Comparison of ENCODE assay signal across 8 cellular contexts in genomic region chr12:8914033-8914715, GRCh38. TPM values are rescaled to one million over a fixed set of nuclear protein-coding genes. Genes with fewer than 3 reads are reported as not detected.
DNase-seq lines count a peak whose midpoint lies in the region; ATAC-seq and TF ChIP-seq lines count a peak whose summit lies in the region.
"Not testable (repeated sequence)": the region's sequence is repeated elsewhere in the genome, so short reads cannot be mapped to it uniquely, and the experiment has no call there.

TSS of gene PHC1 (plus strand) at chr12:8914509. CDS start at chr12:8917678, 3,169 bp downstream.

- CTCF ChIA-PET in Panc1 (lab: Charles Lee), result interaction anchor here (0.5 kb wide), 1 partner anchor 182 kb away, joined by 4 read pairs; no protein-coding TSS in a partner anchor

- not testable (repeated sequence) for BruUV-seq in Panc1 (replicated peaks; lab: Mats Ljungman, UMichigan)

- TF ChIP-seq RAD21 in Ishikawa (IDR thresholded peaks at IDR 0.05; ENCODE audit: low read depth), result not testable (repeated sequence)

- H3K27me3 ChIP-seq in Panc1 (ENCODE audit: control insufficient read depth, insufficient read depth, low read length); mononuclear cell (ENCODE audit: insufficient read depth, low read length): not testable (repeated sequence)

- H3K4me1 ChIP-seq in Panc1 (ENCODE audit: control insufficient read depth, insufficient read depth, low read length), result not testable (repeated sequence)
- H3K4me1 ChIP-seq in mononuclear cell (ENCODE audit: insufficient read depth, low read length), result peaks cover 13% of the 10 kb centered on the region

- not testable (repeated sequence) for H3K9me3 ChIP-seq in Panc1 (ENCODE audit: control insufficient read depth, insufficient read depth, low read depth, low read length); mononuclear cell (ENCODE audit: low read depth, low read length)

- H3K4me3 ChIP-seq in Panc1 (ENCODE audit: low read depth in 2 of 2, low read length in 2 of 2), result peak within 1 kb of the TSS; percentile 56 to 87
- peak within 1 kb of the TSS; percentile 82 for H3K4me3 ChIP-seq in epithelial cell of proximal tubule (ENCODE audit: low read depth, low read length)
- H3K4me3 ChIP-seq in mononuclear cell (ENCODE audit: low read length), result peak within 1 kb of the TSS; percentile 52

- DNase-seq in Caki2 (ENCODE audit: low read depth), result peak; percentile 87
- not testable (repeated sequence) for DNase-seq in Panc1 (ENCODE audit: low read depth, low spot score); epithelial cell of proximal tubule (ENCODE audit: low read depth)
- DNase-seq in activated T-cell treated with anti-CD3 and anti-CD28 coated beads, Interleukin-2, amount 50 U/mL, for 48 hours, result peak; percentile 75 to 79
- peak; percentile 52 for DNase-seq in stimulated activated CD8-positive, alpha-beta memory T cell treated with anti-CD3 and anti-CD28 coated beads, Interleukin-15, amount 100 ng/mL, for 24 hours (ENCODE audit: low read depth)

- TF ChIP-seq EP300 in Ishikawa (IDR thresholded peaks at IDR 0.05; ENCODE audit: borderline replicate concordance), result not testable (repeated sequence)

- ATAC-seq in GM21529 (IDR thresholded peaks at IDR 0.05; ENCODE audit: unreplicated experiment) (peak; percentile 64), Panc1 (peak; percentile 87)

- intact Hi-C loops in Panc1 (cut with micrococcal nuclease; ENCODE audit: unreplicated experiment), result not testable (repeated sequence)

- H3K27ac ChIP-seq in Panc1 (ENCODE audit: low read length), result peak within 1 kb of the TSS; percentile 87

- not testable (repeated sequence) for H3K36me3 ChIP-seq in Panc1 (ENCODE audit: control insufficient read depth, insufficient read depth, low read length)

- in situ Hi-C loops in Caki2 (cut with HindIII; ENCODE audit: low pct_unique_long_range_greater_than_20kb, low sequenced_read_pairs); Panc1 (cut with HindIII; ENCODE audit: low pct_unique_long_range_greater_than_20kb, low sequenced_read_pairs): not testable (repeated sequence)

- TF ChIP-seq CTCF in Panc1 (IDR thresholded peaks at IDR 0.05) (peak; percentile 29; the same call in 1 of the 2 replicates), epithelial cell of proximal tubule (conservative IDR thresholded peaks at IDR 0.05; ENCODE audit: low read depth, low read length) (peak; percentile 58)

- POLR2A ChIA-PET in Panc1 (lab: Charles Lee), result interaction anchor here (0.6 kb wide), 1 partner anchor 35 kb away, joined by 3 read pairs; the partner anchor contains the start of gene M6PR

TF ChIP-seq in Ishikawa, 13 proteins besides CTCF, POLR2A, EP300 and RAD21:
- peak; percentile 29 for TF ChIP-seq CREB1 (IDR thresholded peaks at IDR 0.05; ENCODE audit: low read depth)
- TF ChIP-seq ZBTB7A (IDR thresholded peaks at IDR 0.05; ENCODE audit: low read depth), result peak; percentile 49; the same call in 1 of the 2 replicates
- peak; percentile 27; the same call in 1 of the 2 replicates for TF ChIP-seq MAX (IDR thresholded peaks at IDR 0.05)
- 0 out of 2 replicates have a peak, but pooled peaks have one; percentile 26 for TF ChIP-seq EGR1 (IDR thresholded peaks at IDR 0.05)
TF ChIP-seq in Ishikawa: peak in this region for 4; not testable (repeated sequence) for 9.

RNA-seq across cellular contexts. Expression of gene PHC1, which starts in this region (rescaled TPM):
- 5.9 and 8.0 TPM in 2 replicates for total RNA-seq in Caki2 (2014; rRNA removed; shearing (Covaris generic); ENCODE audit: low replicate concordance)
- total RNA-seq in Panc1 (2021; ENCODE audit: unreplicated experiment) (15.6 TPM), epithelial cell of proximal tubule (24.4 and 31.0 TPM in 2 replicates), mononuclear cell (26.9 TPM)
- 24.8 TPM for polyA plus RNA-seq in Panc1 (2012; ENCODE audit: insufficient read length)
